ENCODE assay signal across 16 cellular contexts in the genomic region with DNA sequence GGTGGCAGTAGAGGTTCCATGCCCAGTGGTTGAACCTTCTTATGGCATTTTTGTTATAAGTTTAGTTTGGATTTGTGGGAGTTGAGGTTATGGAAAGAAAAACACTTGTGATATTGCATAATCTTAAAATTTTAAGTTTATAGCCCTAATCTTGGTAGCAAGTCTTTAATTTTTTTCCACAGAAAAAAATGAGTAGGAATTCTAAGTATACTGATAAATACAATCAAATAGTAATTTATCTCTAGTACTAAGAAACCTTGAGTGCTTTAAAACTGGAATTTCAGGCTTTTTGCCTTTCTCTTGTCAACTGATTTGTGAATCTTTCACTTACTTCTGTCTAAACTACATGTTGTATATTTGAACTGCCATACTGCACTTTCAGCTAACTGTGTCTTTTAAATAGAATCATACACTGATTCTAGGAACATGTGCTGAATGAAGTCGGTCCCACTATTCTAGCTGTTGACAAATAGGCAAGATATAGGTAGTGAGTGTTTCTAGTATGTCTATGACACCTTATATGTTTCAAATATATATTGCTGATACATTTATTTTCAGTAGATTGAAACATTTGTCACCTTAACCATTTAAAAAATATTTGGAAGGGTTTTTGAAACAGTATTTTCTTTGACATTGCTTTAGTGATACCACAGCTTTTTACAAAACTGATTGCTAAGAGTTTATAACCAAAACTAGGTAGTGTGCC. TPM values are rescaled to one million over a fixed set of nuclear protein-coding genes. Genes with fewer than 3 reads are reported as not detected.
A peak's percentile ranks its signal among the peaks of the same experiment; 100 is the strongest.
DNase-seq lines count a peak whose midpoint lies in the region; ATAC-seq, FAIRE-seq and TF ChIP-seq lines count a peak whose summit lies in the region.
"Had no signal": no experiment of that assay in that cellular context is flagged by ENCODE, and none has a peak within 500 bp of the region (broad histone marks: within the 10 kb centered on the region; RNA-seq: fewer than 3 reads in every experiment).

No MANE protein-coding gene starts in this region.

- H3K36me3 ChIP-seq in left ventricle myocardium inferior (no peaks in the 10 kb centered on the region), right atrium auricular region (no peaks in the 10 kb centered on the region), keratinocyte (ENCODE audit: control insufficient read depth in 2 of 2, extremely low read depth in 1 of 2, insufficient read depth in 2 of 2, low read length in 2 of 2) (peaks cover 0 to 3% of the 10 kb centered on the region in 2 experiments)
- H3K36me3 ChIP-seq: brain microvascular endothelial cell had no signal

- peaks cover 8% of the 10 kb centered on the region for H3K27me3 Mint-ChIP-seq in type B pancreatic cell
- H3K27me3 Mint-ChIP-seq in naive thymus-derived CD8-positive, alpha-beta T cell, result no peaks in the 10 kb centered on the region

- peak overlapping the region; percentile 90 for H3K27ac Mint-ChIP-seq in type B pancreatic cell
- H3K27ac Mint-ChIP-seq in naive thymus-derived CD8-positive, alpha-beta T cell, result peak overlapping the region in 1 of 10 donors; percentile 71

- H3K9me3 ChIP-seq in left ventricle myocardium inferior (replicated peaks) (no peaks in the 10 kb centered on the region), right atrium auricular region (no peaks in the 10 kb centered on the region), keratinocyte (ENCODE audit: control insufficient read depth, low read depth, low read length) (no peaks in the 10 kb centered on the region)
- H3K9me3 ChIP-seq: SK-N-SH had no signal

- peaks cover 44% of the 10 kb centered on the region for H3K4me1 ChIP-seq in left ventricle myocardium inferior
- peaks cover 0 to 23% of the 10 kb centered on the region in 2 donors for H3K4me1 ChIP-seq in right atrium auricular region
- H3K4me1 ChIP-seq in keratinocyte (ENCODE audit: control insufficient read depth, extremely low read depth, insufficient read depth, low read length), result peaks cover 51% of the 10 kb centered on the region

- no peak for DNase-seq in left ventricle myocardium inferior
- DNase-seq in right atrium auricular region (ENCODE audit: low spot score), result no peak
- no peak for DNase-seq in keratinocyte (ENCODE audit: low read depth, low spot score)
- DNase-seq in type B pancreatic cell (ENCODE audit: extremely low spot score, unreplicated experiment), result no peak
- DNase-seq in OCI-M1 (lab: John Stamatoyannopoulos, UW), result no peak
- DNase-seq in naive thymus-derived CD8-positive, alpha-beta T cell, result no peak
- no peak for DNase-seq in substantia nigra (lab: John Stamatoyannopoulos, UW)
- DNase-seq: activated CD4-positive, CD25-positive, alpha-beta regulatory T cell; activated T-cell treated with anti-CD3 and anti-CD28 coated beads, Interleukin-2, amount 50 U/mL, for 4 hours; brain microvascular endothelial cell; NCI-H2029 treated with DMSO at 0.1 percent for 48 hours; posterior cingulate gyrus; SK-N-SH had no signal

- FAIRE-seq in keratinocyte (lab: Jason Lieb, UNC), result no peak
- FAIRE-seq: endometrium, GM12892 had no signal

- H3K4me2 ChIP-seq in keratinocyte (ENCODE audit: control insufficient read depth, extremely low read depth, insufficient read depth, low read depth, low read length), result peak overlapping the region; percentile 99
- H3K4me2 ChIP-seq: SK-N-SH had no signal

- dilution Hi-C loops in keratinocyte (cut with MboI; ENCODE audit: extremely low pct_ligation_motif_present, low sequenced_read_pairs), result loop anchor here (10.0 kb wide), 1 partner anchor 69 kb away; no protein-coding TSS in a partner anchor

- H3K27me3 ChIP-seq in left ventricle myocardium inferior (ENCODE audit: low read depth) (peaks cover 13% of the 10 kb centered on the region), right atrium auricular region (no peaks in the 10 kb centered on the region), keratinocyte (ENCODE audit: control insufficient read depth, extremely low read depth, insufficient read depth, low read length) (no peaks in the 10 kb centered on the region)
- H3K27me3 ChIP-seq: brain microvascular endothelial cell had no signal

- no peak for ATAC-seq in naive thymus-derived CD8-positive, alpha-beta T cell
- ATAC-seq: activated T-cell treated with anti-CD3 and anti-CD28 coated beads, Interleukin-2, amount 50 U/mL, for 4 hours had no signal

- H3K9me3 Mint-ChIP-seq in type B pancreatic cell, result no peaks in the 10 kb centered on the region
- H3K9me3 Mint-ChIP-seq in naive thymus-derived CD8-positive, alpha-beta T cell, result no peaks in the 10 kb centered on the region
- H3K9me3 Mint-ChIP-seq: activated T-cell treated with anti-CD3 and anti-CD28 coated beads, Interleukin-2, amount 50 U/mL, for 4 hours had no signal

- POLR2A ChIA-PET in naive thymus-derived CD8-positive, alpha-beta T cell (lab: Charles Lee), result interaction anchor here (0.7 to 1.0 kb wide), 2 partner anchors 9 to 56 kb away, joined by 3 to 4 read pairs; no protein-coding TSS in a partner anchor

- intact Hi-C loops in left ventricle myocardium inferior (cut with micrococcal nuclease), result no loop called here

- H3K9me1 ChIP-seq in keratinocyte (ENCODE audit: control insufficient read depth, extremely low read depth, insufficient read depth, low read length), result no peaks in the 10 kb centered on the region

- H3K36me3 Mint-ChIP-seq in type B pancreatic cell, result peaks cover 16% of the 10 kb centered on the region
- peaks cover 0 to 19% (median 0%) of the 10 kb centered on the region in 3 donors for H3K36me3 Mint-ChIP-seq in naive thymus-derived CD8-positive, alpha-beta T cell

- peak overlapping the region; percentile 93 for H3K4me3 Mint-ChIP-seq in type B pancreatic cell
- H3K4me3 Mint-ChIP-seq in naive thymus-derived CD8-positive, alpha-beta T cell, result peak overlapping the region in 5 of 10 donors; percentile 6 to 88 (median 40)
- H3K4me3 Mint-ChIP-seq: activated T-cell treated with anti-CD3 and anti-CD28 coated beads, Interleukin-2, amount 50 U/mL, for 4 hours had no signal

- peak overlapping the region; percentile 90 for H3K27ac ChIP-seq in left ventricle myocardium inferior (replicated peaks)
- H3K27ac ChIP-seq in right atrium auricular region, result no peak overlapping the region
- H3K27ac ChIP-seq in VCaP, result peak overlapping the region; percentile 96; the same call in 1 of the 2 replicates
- H3K27ac ChIP-seq in keratinocyte (ENCODE audit: control insufficient read depth, insufficient read depth, low read length), result peak overlapping the region; percentile 53
- H3K27ac ChIP-seq in substantia nigra (ENCODE audit: low read depth, low read length, poor library complexity, severe bottlenecking), result no peak overlapping the region
- H3K27ac ChIP-seq: brain microvascular endothelial cell had no signal

- H3K9ac ChIP-seq in keratinocyte (ENCODE audit: control insufficient read depth, extremely low read depth, insufficient read depth, low read length), result peak overlapping the region; percentile 94
- H3K9ac ChIP-seq: SK-N-SH had no signal

- peaks cover 31% of the 10 kb centered on the region for H3K4me1 Mint-ChIP-seq in type B pancreatic cell (ENCODE audit: unreplicated experiment)
- H3K4me1 Mint-ChIP-seq in naive thymus-derived CD8-positive, alpha-beta T cell, result peaks cover 8 to 37% (median 35%) of the 10 kb centered on the region in 4 donors

- no peaks in the 10 kb centered on the region for H4K20me1 ChIP-seq in keratinocyte (ENCODE audit: control insufficient read depth, extremely low read depth, insufficient read depth, low read length)

- TF ChIP-seq CTCF in left ventricle myocardium inferior (IDR thresholded peaks at IDR 0.05; ENCODE audit: borderline replicate concordance) (no peak), right atrium auricular region (IDR thresholded peaks at IDR 0.05) (no peak), VCaP (conservative IDR thresholded peaks at IDR 0.05) (no peak), keratinocyte (optimal IDR thresholded peaks at IDR 0.05 in 1 of 3, IDR thresholded peaks at IDR 0.05 in 1 of 3, conservative IDR thresholded peaks at IDR 0.05 in 1 of 3; ENCODE audit: extremely low read depth in 1 of 3, insufficient read depth in 2 of 3, low read length in 3 of 3) (no peak), type B pancreatic cell (conservative IDR thresholded peaks at IDR 0.05) (no peak)

- H3K4me3 ChIP-seq in left ventricle myocardium inferior, result no peak overlapping the region
- H3K4me3 ChIP-seq in right atrium auricular region, result no peak overlapping the region
- H3K4me3 ChIP-seq in keratinocyte (ENCODE audit: control insufficient read depth in 2 of 3, extremely low read depth in 1 of 3, insufficient read depth in 2 of 3, low read depth in 1 of 3, low read length in 3 of 3), result peak overlapping the region; percentile 82 to 98 (median 83)

- no peak overlapping the region for H2AFZ ChIP-seq in keratinocyte (ENCODE audit: control insufficient read depth, low read length)

- H3K79me2 ChIP-seq in keratinocyte (ENCODE audit: control insufficient read depth, insufficient read depth, low read length), result peaks cover 68% of the 10 kb centered on the region

RNA-seq across cellular contexts. Expression of gene PARD6B, which starts 2.4 kb away (rescaled TPM):
- total RNA-seq in left ventricle myocardium inferior (3.4 TPM), right atrium auricular region (1 to 10 TPM; 4.4 to 5.9 TPM), type B pancreatic cell (ENCODE audit: low replicate concordance) (27.7 and 50.0 TPM in 2 replicates)
- polyA plus RNA-seq in keratinocyte, result 1.4 to 2.0 TPM (median 1.4 TPM) in 3 replicates
- 9.9 TPM for polyA plus RNA-seq in keratinocyte (2011; ENCODE audit: low read depth)
- 0.30 and 1.1 TPM in 2 replicates for polyA plus RNA-seq in keratinocyte (2011; cell fraction: cytosol; rRNA removed)
- polyA plus RNA-seq in keratinocyte (2011; cell fraction: nucleus; rRNA removed), result 2.0 and 2.9 TPM in 2 replicates
- polyA plus RNA-seq in keratinocyte (2012; ENCODE audit: low replicate concordance), result 1.1 and 9.7 TPM in 2 replicates
- 1.8 to 4.9 TPM (median 2.5 TPM) in 3 replicates for polyA minus RNA-seq in keratinocyte
- polyA minus RNA-seq in keratinocyte (2011; cell fraction: cytosol; rRNA and poly(A)+ RNA removed), result 1.5 TPM
- 2.5 and 4.3 TPM in 2 replicates for polyA minus RNA-seq in keratinocyte (2011; cell fraction: nucleus; rRNA and poly(A)+ RNA removed)
- total RNA-seq in naive thymus-derived CD8-positive, alpha-beta T cell, result 10 to 100 TPM in 1 of 2 experiments, 1 to 10 TPM in 1; 9.4 to 12.0 TPM
- polyA plus RNA-seq in naive thymus-derived CD8-positive, alpha-beta T cell, result 1 to 10 TPM in 2 of 3 donors, under 1 TPM in 1; 0.49 to 2.0 (median 1.4) TPM

RNA-seq across cellular contexts. Expression of gene RIPOR3, which starts 42.5 kb away (rescaled TPM):
- total RNA-seq in left ventricle myocardium inferior (6.5 TPM), right atrium auricular region (1 to 10 TPM; 2.9 to 4.7 TPM), type B pancreatic cell (ENCODE audit: low replicate concordance) (1.9 and 5.1 TPM in 2 replicates)
- 0.10 to 0.40 TPM (median 0.10 TPM) in 3 replicates for polyA plus RNA-seq in keratinocyte
- polyA plus RNA-seq in keratinocyte (2011; ENCODE audit: low read depth), result 0.42 TPM
- 0.05 and 0.06 TPM in 2 replicates for polyA plus RNA-seq in keratinocyte (2011; cell fraction: cytosol; rRNA removed)
- polyA plus RNA-seq in keratinocyte (2011; cell fraction: nucleus; rRNA removed), result 0.43 and 0.44 TPM in 2 replicates
- 0.22 and 1.2 TPM in 2 replicates for polyA plus RNA-seq in keratinocyte (2012; ENCODE audit: low replicate concordance)
- 0.10 to 0.72 TPM in 2 of 3 replicates, not detected in the other for polyA minus RNA-seq in keratinocyte
- polyA minus RNA-seq in keratinocyte (2011; cell fraction: cytosol; rRNA and poly(A)+ RNA removed), result not detected
- 0.11 and 0.31 TPM in 2 replicates for polyA minus RNA-seq in keratinocyte (2011; cell fraction: nucleus; rRNA and poly(A)+ RNA removed)
- total RNA-seq in naive thymus-derived CD8-positive, alpha-beta T cell, result not detected
- polyA plus RNA-seq in naive thymus-derived CD8-positive, alpha-beta T cell, result 1 to 10 TPM in 1 of 3 donors, under 1 TPM in 2; 0.53 to 2.4 (median 0.98) TPM

Comparison
In these comparisons a context has a peak if more than half of its experiments do, and no peak if none do; other contexts are left out.
1. H3K27ac ChIP-seq: peak in left ventricle myocardium inferior (single experiment), VCaP (single experiment) and keratinocyte (single experiment); none in right atrium auricular region (0 of 2) and substantia nigra (single experiment).
2. H3K4me3 ChIP-seq: peak in keratinocyte (3 of 3); none in left ventricle myocardium inferior (single experiment) and right atrium auricular region (0 of 2).